8 cellular contexts compared by ENCODE assay signal in genomic region chr22:45162531-45162930, GRCh38. TPM values are rescaled to one million over a fixed set of nuclear protein-coding genes. Genes with fewer than 3 reads are reported as not detected.
DNase-seq lines count a peak whose midpoint lies in the region; ATAC-seq, FAIRE-seq and TF ChIP-seq lines count a peak whose summit lies in the region.

No MANE protein-coding gene starts in this region.

- no peak for ATAC-seq in activated naive CD4-positive, alpha-beta T cell treated with anti-CD3 and anti-CD28 coated beads, Interleukin-2, amount 50 U/mL, for 72 hours
- ATAC-seq in GM21786 (IDR thresholded peaks at IDR 0.05; ENCODE audit: unreplicated experiment) (no peak), HG02588 (IDR thresholded peaks at IDR 0.05; ENCODE audit: unreplicated experiment) (no peak)

- FAIRE-seq in kidney (lab: Jason Lieb, UNC): no peak

- no peak for DNase-seq in activated naive CD4-positive, alpha-beta T cell treated with anti-CD3 and anti-CD28 coated beads, Interleukin-2, amount 10 ng/mL, durations not matched to agents 7 days and 5 days
- no peak for DNase-seq in activated naive CD4-positive, alpha-beta T cell (lab: John Stamatoyannopoulos, UW)
- DNase-seq in activated naive CD4-positive, alpha-beta T cell treated with anti-CD3 and anti-CD28 coated beads, Interleukin-2, amount 50 U/mL, for 72 hours (ENCODE audit: low spot score in 2 of 2): no peak
- DNase-seq in kidney (no peak), type B pancreatic cell (ENCODE audit: extremely low spot score, unreplicated experiment) (no peak), OCI-M1 (lab: John Stamatoyannopoulos, UW) (no peak)

- TF ChIP-seq CTCF in kidney (IDR thresholded peaks at IDR 0.05; ENCODE audit: borderline replicate concordance, extremely low read depth, insufficient read depth) (no peak), type B pancreatic cell (conservative IDR thresholded peaks at IDR 0.05) (no peak)

- H3K9me3 ChIP-seq in kidney (ENCODE audit: control insufficient read depth in 1 of 2, low read length in 2 of 2): no peaks in the 10 kb centered on the region

- H3K36me3 Mint-ChIP-seq in activated naive CD4-positive, alpha-beta T cell treated with anti-CD3 and anti-CD28 coated beads, Interleukin-2, amount 10 ng/mL, durations not matched to agents 7 days and 5 days: peaks cover 44% of the 10 kb centered on the region
- peaks cover 31 to 37% of the 10 kb centered on the region in 2 donors for H3K36me3 Mint-ChIP-seq in activated naive CD4-positive, alpha-beta T cell treated with anti-CD3 and anti-CD28 coated beads, Interleukin-2, amount 50 U/mL, for 72 hours
- H3K36me3 Mint-ChIP-seq in type B pancreatic cell: peaks cover 9% of the 10 kb centered on the region

- intact Hi-C loops in kidney (cut with DNase I): no loop called here

- peaks cover 61% of the 10 kb centered on the region for H3K4me1 Mint-ChIP-seq in activated naive CD4-positive, alpha-beta T cell treated with anti-CD3 and anti-CD28 coated beads, Interleukin-2, amount 10 ng/mL, durations not matched to agents 7 days and 5 days
- H3K4me1 Mint-ChIP-seq in type B pancreatic cell (ENCODE audit: unreplicated experiment): peaks cover 47% of the 10 kb centered on the region

- no peaks in the 10 kb centered on the region for H3K27me3 Mint-ChIP-seq in activated naive CD4-positive, alpha-beta T cell treated with anti-CD3 and anti-CD28 coated beads, Interleukin-2, amount 10 ng/mL, durations not matched to agents 7 days and 5 days
- H3K27me3 Mint-ChIP-seq in type B pancreatic cell: no peaks in the 10 kb centered on the region

- peaks cover 16 to 29% of the 10 kb centered on the region in 2 donors for H3K4me1 ChIP-seq in kidney (ENCODE audit: control insufficient read depth in 1 of 2, insufficient read depth in 1 of 2, low read depth in 1 of 2, low read length in 2 of 2)

- CTCF ChIA-PET in activated naive CD4-positive, alpha-beta T cell treated with anti-CD3 and anti-CD28 coated beads, Interleukin-2, amount 10 ng/mL, durations not matched to agents 7 days and 5 days (lab: Charles Lee): no interaction called here

- H3K4me3 ChIP-seq in kidney (ENCODE audit: low read length in 2 of 2): peak overlapping the region; percentile 77 to 87

- H3K27ac Mint-ChIP-seq in activated naive CD4-positive, alpha-beta T cell treated with anti-CD3 and anti-CD28 coated beads, Interleukin-2, amount 10 ng/mL, durations not matched to agents 7 days and 5 days: peak overlapping the region; percentile 91
- H3K27ac Mint-ChIP-seq in activated naive CD4-positive, alpha-beta T cell treated with anti-CD3 and anti-CD28 coated beads, Interleukin-2, amount 50 U/mL, for 72 hours: peak overlapping the region; percentile 92 to 97
- peak overlapping the region; percentile 99 for H3K27ac Mint-ChIP-seq in type B pancreatic cell

- peak overlapping the region; percentile 95 for H3K4me3 Mint-ChIP-seq in activated naive CD4-positive, alpha-beta T cell treated with anti-CD3 and anti-CD28 coated beads, Interleukin-2, amount 10 ng/mL, durations not matched to agents 7 days and 5 days
- H3K4me3 Mint-ChIP-seq in type B pancreatic cell: peak overlapping the region; percentile 97

- peak overlapping the region in 1 of 2 donors; percentile 82 for H3K9ac ChIP-seq in kidney (ENCODE audit: low read length in 2 of 2)

- H3K9me3 Mint-ChIP-seq in activated naive CD4-positive, alpha-beta T cell treated with anti-CD3 and anti-CD28 coated beads, Interleukin-2, amount 10 ng/mL, durations not matched to agents 7 days and 5 days: no peaks in the 10 kb centered on the region
- no peaks in the 10 kb centered on the region for H3K9me3 Mint-ChIP-seq in activated naive CD4-positive, alpha-beta T cell treated with anti-CD3 and anti-CD28 coated beads, Interleukin-2, amount 50 U/mL, for 72 hours
- H3K9me3 Mint-ChIP-seq in type B pancreatic cell: no peaks in the 10 kb centered on the region

- no peak overlapping the region for H3K27ac ChIP-seq in kidney (ENCODE audit: low read depth in 2 of 2, low read length in 2 of 2)

- no peaks in the 10 kb centered on the region for H3K36me3 ChIP-seq in kidney (ENCODE audit: control insufficient read depth in 1 of 2, insufficient read depth in 2 of 2, low read length in 2 of 2)

RNA-seq across cellular contexts. Expression of gene NUP50, which starts 1.2 kb away (rescaled TPM):
- 100 to 1,000 TPM; 152 to 159 TPM for total RNA-seq in activated naive CD4-positive, alpha-beta T cell treated with anti-CD3 and anti-CD28 coated beads, Interleukin-2, amount 50 U/mL, for 72 hours
- total RNA-seq in kidney (64.2 TPM), type B pancreatic cell (ENCODE audit: low replicate concordance) (83.6 and 93.0 TPM in 2 replicates)
- polyA plus RNA-seq in kidney (ENCODE audit: insufficient read depth, low read depth, low replicate concordance): 11.3 TPM
